In genomic region chr1:60863131-60863530, GRCh38 we compare ENCODE assay signal across 19 cellular contexts.
DNase-seq lines count a peak whose midpoint lies in the region; ATAC-seq and TF ChIP-seq lines count a peak whose summit lies in the region.
"Had no signal": no experiment of that assay in that cellular context is flagged by ENCODE, and none has a peak within 500 bp of the region (broad histone marks: within the 10 kb centered on the region; RNA-seq: fewer than 3 reads in every experiment).

No MANE protein-coding gene starts in this region.

- no peaks in the 10 kb centered on the region for H3K36me3 ChIP-seq in HCT116 (ENCODE audit: control insufficient read depth in 1 of 2, insufficient read depth in 2 of 2, low read length in 2 of 2)
- H3K36me3 ChIP-seq: BLaER1 had no signal

- RAD21 ChIA-PET in HCT116 (lab: Charles Lee; ENCODE audit: low non-redundant PET in 1 of 2, low total read pairs in 2 of 2, uncharacterized antibody in 2 of 2, unreplicated experiment in 2 of 2) = no interaction called here

- no peak overlapping the region for H3K4me2 ChIP-seq in HCT116 (ENCODE audit: low read length)
- H3K4me2 ChIP-seq: BLaER1 had no signal

- no peak for TF ChIP-seq RAD21 in HCT116 (IDR thresholded peaks at IDR 0.05; ENCODE audit: low read depth)

- TF ChIP-seq POLR2A in HCT116 (IDR thresholded peaks at IDR 0.05; ENCODE audit: borderline replicate concordance, extremely low read depth, insufficient read depth, insufficient read length) = no peak

- DNase-seq in NCI-H1105 treated with DMSO at 0.1 percent for 48 hours (lab: John Stamatoyannopoulos, UW) (peak; percentile 58), NCI-H1105 (lab: John Stamatoyannopoulos, UW) (no peak), HCT116 (ENCODE audit: low read depth, low spot score) (no peak), dermis microvascular lymphatic vessel endothelial cell (ENCODE audit: low read depth in 2 of 2) (peak; percentile 16 to 63), activated gamma-delta T cell treated with Interleukin-2 at 50 U/mL for 16 hours (no peak), kidney tubule cell (ENCODE audit: low spot score) (no peak)
- DNase-seq: CD4-positive, CD25-positive, alpha-beta regulatory T cell; CD8-positive, alpha-beta memory T cell; DMS 273 treated with DMSO at 0.1 percent for 48 hours; DMS79; EL; GDM1; GM23248; H7; HCEC 1CT had no signal

- no peak overlapping the region for H3K4me3 ChIP-seq in HCT116 (replicated peaks in 1 of 2; ENCODE audit: low read depth in 1 of 2, low read length in 2 of 2)
- H3K4me3 ChIP-seq: BLaER1, GM12878, GM23248 had no signal

- POLR2A ChIA-PET in HCT116 (lab: Charles Lee) = interaction anchor here (0.7 kb wide), 1 partner anchor 782 kb away, joined by 3 read pairs; no protein-coding TSS in a partner anchor

- H4K20me1 ChIP-seq in HCT116 (ENCODE audit: insufficient read depth) = no peaks in the 10 kb centered on the region
- H4K20me1 ChIP-seq: BLaER1 had no signal

- H3K27me3 ChIP-seq in HCT116 (ENCODE audit: insufficient read depth, low read length) = peaks cover 53% of the 10 kb centered on the region
- H3K27me3 ChIP-seq: BLaER1 had no signal

- intact Hi-C loops in HCT116 (cut with micrococcal nuclease) = no loop called here

- no peaks in the 10 kb centered on the region for H3K9me3 ChIP-seq in HCT116 (ENCODE audit: control insufficient read depth in 1 of 2, insufficient read depth in 1 of 2, low read depth in 1 of 2, low read length in 2 of 2)
- H3K9me3 ChIP-seq: BLaER1 had no signal

- CTCF ChIA-PET in HCT116 (lab: Charles Lee) = no interaction called here

- no TSS peak for BruUV-seq in HCT116 (replicated peaks; lab: Mats Ljungman, UMichigan)

- no peaks in the 10 kb centered on the region for H3K4me1 ChIP-seq in HCT116 (ENCODE audit: control insufficient read depth in 1 of 2, insufficient read depth in 2 of 2, low read length in 2 of 2)
- H3K4me1 ChIP-seq: BLaER1 had no signal

- H2AFZ ChIP-seq in HCT116 (ENCODE audit: low read depth, low read length, poor library complexity, severe bottlenecking) = no peak overlapping the region
- H2AFZ ChIP-seq: GM23248 had no signal

- no peak for ATAC-seq in HCT116
- ATAC-seq: GM12878 had no signal

- no peak overlapping the region for H3K9ac ChIP-seq in HCT116 (ENCODE audit: low read length)
- H3K9ac ChIP-seq: BLaER1, GM23248 had no signal

- H3K9me2 ChIP-seq in HCT116 (ENCODE audit: insufficient read depth) = no peaks in the 10 kb centered on the region

- no peak overlapping the region for H3K27ac ChIP-seq in HCT116 (ENCODE audit: low read depth, low read length)
- H3K27ac ChIP-seq: 22Rv1, BLaER1, C4-2B, GM23248 had no signal

- no peak for TF ChIP-seq CTCF in HCT116 (IDR thresholded peaks at IDR 0.05 in 2 of 3, conservative IDR thresholded peaks at IDR 0.05 in 1 of 3; ENCODE audit: borderline replicate concordance in 1 of 3, insufficient read depth in 1 of 3, low read depth in 2 of 3, low read length in 2 of 3)

- no peaks in the 10 kb centered on the region for H3K79me2 ChIP-seq in HCT116 (ENCODE audit: insufficient read depth, low read length)

TF ChIP-seq in HCT116, 20 proteins besides CTCF, POLR2A, EP300 and RAD21:
- TF ChIP-seq EZH2phosphoT487 (IDR thresholded peaks at IDR 0.05; ENCODE audit: borderline replicate concordance) (0 out of 2 replicates have a peak, but pooled peaks have one; percentile 41), REST (IDR thresholded peaks at IDR 0.05; ENCODE audit: low read depth) (no peak)

Comparison
In these comparisons a context has a peak if more than half of its experiments do, and no peak if none do; other contexts are left out.
1. DNase-seq: peak in NCI-H1105 treated with DMSO at 0.1 percent for 48 hours (single experiment) and dermis microvascular lymphatic vessel endothelial cell (2 of 2); none in NCI-H1105 (single experiment), HCT116 (single experiment), activated gamma-delta T cell treated with Interleukin-2 at 50 U/mL for 16 hours (single experiment) and kidney tubule cell (single experiment).